ENCODE assay signal across 8 cellular contexts in genomic region chr6:106630366-106630765, GRCh38. TPM values are rescaled to one million over a fixed set of nuclear protein-coding genes. Genes with fewer than 3 reads are reported as not detected.
DNase-seq lines count a peak whose midpoint lies in the region; TF ChIP-seq lines count a peak whose summit lies in the region.

No MANE protein-coding gene starts in this region.

- H3K27me3 Mint-ChIP-seq in osteocyte (ENCODE audit: unreplicated experiment), result no peaks in the 10 kb centered on the region

- H3K36me3 ChIP-seq in GM06990 (ENCODE audit: control insufficient read depth, insufficient read depth, low read length), result no peaks in the 10 kb centered on the region; the same call in 1 of the 2 replicates
- H3K36me3 ChIP-seq in effector memory CD4-positive, alpha-beta T cell (ENCODE audit: control insufficient read depth, insufficient read depth, low read length), result no peaks in the 10 kb centered on the region

- H3K4me1 Mint-ChIP-seq in osteocyte (ENCODE audit: unreplicated experiment), result peaks cover 25% of the 10 kb centered on the region

- no peaks in the 10 kb centered on the region for H3K9me3 ChIP-seq in effector memory CD4-positive, alpha-beta T cell (ENCODE audit: control insufficient read depth, low read length)

- H3K4me3 Mint-ChIP-seq in osteocyte (ENCODE audit: unreplicated experiment), result peak overlapping the region; percentile 91

- H3K9me3 Mint-ChIP-seq in osteocyte (ENCODE audit: unreplicated experiment), result no peaks in the 10 kb centered on the region

- H3K4me1 ChIP-seq in effector memory CD4-positive, alpha-beta T cell (ENCODE audit: control insufficient read depth, insufficient read depth, low read length, poor library complexity, severe bottlenecking), result peaks cover 7% of the 10 kb centered on the region

- DNase-seq in GM06990 (ENCODE audit: extremely low read depth, insufficient read length), result peak; percentile 44
- DNase-seq in NAMALWA (ENCODE audit: low spot score), result peak; percentile 66
- DNase-seq in effector memory CD4-positive, alpha-beta T cell, result no peak
- DNase-seq in osteocyte (ENCODE audit: extremely low spot score, unreplicated experiment), result no peak
- DNase-seq in SHP77 (lab: John Stamatoyannopoulos, UW), result no peak
- no peak for DNase-seq in NCI-H2196 (lab: John Stamatoyannopoulos, UW; ENCODE audit: unreplicated experiment)
- DNase-seq in GM19240 (ENCODE audit: insufficient read length, low spot score), result no peak
- DNase-seq in iPS-NIHi11 (ENCODE audit: low spot score), result no peak

- peak overlapping the region; percentile 98 for H3K27ac Mint-ChIP-seq in osteocyte (ENCODE audit: unreplicated experiment)

- peaks cover 5% of the 10 kb centered on the region for H3K36me3 Mint-ChIP-seq in osteocyte (ENCODE audit: unreplicated experiment)

- H3K4me3 ChIP-seq in GM06990 (replicated peaks; ENCODE audit: low read depth, low read length), result peak overlapping the region; percentile 93
- peak overlapping the region; percentile 97 for H3K4me3 ChIP-seq in effector memory CD4-positive, alpha-beta T cell (ENCODE audit: insufficient read depth, low read depth, low read length, poor library complexity, severe bottlenecking)

- H3K27me3 ChIP-seq in GM06990 (replicated peaks; ENCODE audit: control insufficient read depth, insufficient read depth, low read length), result no peaks in the 10 kb centered on the region
- H3K27me3 ChIP-seq in effector memory CD4-positive, alpha-beta T cell (replicated peaks; ENCODE audit: control insufficient read depth, insufficient read depth, low read length, poor library complexity, severe bottlenecking), result no peaks in the 10 kb centered on the region

- TF ChIP-seq CTCF in GM06990 (IDR thresholded peaks at IDR 0.05; ENCODE audit: insufficient read depth, low read length, poor library complexity, severe bottlenecking) (no peak), osteocyte (IDR thresholded peaks at IDR 0.05) (no peak)

- no peak overlapping the region for H3K27ac ChIP-seq in effector memory CD4-positive, alpha-beta T cell (ENCODE audit: insufficient read depth, low read length, poor library complexity, severe bottlenecking)

RNA-seq across cellular contexts. Expression of gene QRSL1, which starts 1.0 kb away (rescaled TPM):
- total RNA-seq in osteocyte, result 12.2 and 12.9 TPM in 2 replicates

RNA-seq across cellular contexts. Expression of gene RTN4IP1, which starts 1.1 kb away (rescaled TPM):
- total RNA-seq in osteocyte, result 5.0 and 5.5 TPM in 2 replicates

Comparison
In these comparisons a context has a peak if more than half of its experiments do, and no peak if none do; other contexts are left out.
1. DNase-seq: peak in GM06990 (single experiment) and NAMALWA (single experiment); none in effector memory CD4-positive, alpha-beta T cell (0 of 3), osteocyte (single experiment), SHP77 (0 of 2), NCI-H2196 (single experiment), GM19240 (single experiment) and iPS-NIHi11 (single experiment).